ENCODE assay signal across 18 cellular contexts in genomic region chr19:18662972-18663732, GRCh38. TPM values are rescaled to one million over a fixed set of nuclear protein-coding genes. Genes with fewer than 3 reads are reported as not detected.
DNase-seq lines count a peak whose midpoint lies in the region; ATAC-seq and TF ChIP-seq lines count a peak whose summit lies in the region.
"Had no signal": no experiment of that assay in that cellular context is flagged by ENCODE, and none has a peak within 500 bp of the region (broad histone marks: within the 10 kb centered on the region; RNA-seq: fewer than 3 reads in every experiment).

No MANE protein-coding gene starts in this region.

- H3K9me3 Mint-ChIP-seq in activated CD8-positive, alpha-beta T cell treated with anti-CD3 and anti-CD28 coated beads, Interleukin-2, amount 10 ng/mL, durations not matched to agents 7 days and 5 days (ENCODE audit: insufficient read depth): no peaks in the 10 kb centered on the region
- H3K9me3 Mint-ChIP-seq in stimulated activated memory B cell treated with anti-CD40 and anti-IgM and Interleukin-4, amounts not matched to agents 10 μg/mL and 1 μg/mL and 100 μg/mL, for 72 hours: no peaks in the 10 kb centered on the region
- H3K9me3 Mint-ChIP-seq: activated CD4-positive, alpha-beta T cell treated with anti-CD3 and anti-CD28 coated beads, Interleukin-2, amount 10 ng/mL, durations not matched to agents 7 days and 5 days had no signal

- no peaks in the 10 kb centered on the region for H3K27me3 Mint-ChIP-seq in activated CD8-positive, alpha-beta T cell treated with anti-CD3 and anti-CD28 coated beads, Interleukin-2, amount 10 ng/mL, durations not matched to agents 7 days and 5 days (ENCODE audit: low read depth)
- H3K27me3 Mint-ChIP-seq in stimulated activated memory B cell treated with anti-CD40 and anti-IgM and Interleukin-4, amounts not matched to agents 10 μg/mL and 1 μg/mL and 100 μg/mL, for 72 hours: no peaks in the 10 kb centered on the region
- H3K27me3 Mint-ChIP-seq: activated CD4-positive, alpha-beta T cell treated with anti-CD3 and anti-CD28 coated beads, Interleukin-2, amount 10 ng/mL, durations not matched to agents 7 days and 5 days had no signal

- H3K36me3 Mint-ChIP-seq in activated CD8-positive, alpha-beta T cell treated with anti-CD3 and anti-CD28 coated beads, Interleukin-2, amount 10 ng/mL, durations not matched to agents 7 days and 5 days (ENCODE audit: low read depth): peaks cover 5% of the 10 kb centered on the region
- peaks cover 17% of the 10 kb centered on the region for H3K36me3 Mint-ChIP-seq in stimulated activated memory B cell treated with anti-CD40 and anti-IgM and Interleukin-4, amounts not matched to agents 10 μg/mL and 1 μg/mL and 100 μg/mL, for 72 hours

- H3K27ac Mint-ChIP-seq in activated CD8-positive, alpha-beta T cell treated with anti-CD3 and anti-CD28 coated beads, Interleukin-2, amount 10 ng/mL, durations not matched to agents 7 days and 5 days: no peak overlapping the region
- H3K27ac Mint-ChIP-seq in stimulated activated memory B cell treated with anti-CD40 and anti-IgM and Interleukin-4, amounts not matched to agents 10 μg/mL and 1 μg/mL and 100 μg/mL, for 72 hours: no peak overlapping the region

- no peak for ATAC-seq in GM21576 (IDR thresholded peaks at IDR 0.05; ENCODE audit: unreplicated experiment)
- ATAC-seq in activated CD8-positive, alpha-beta T cell treated with anti-CD3 and anti-CD28 coated beads, Interleukin-2, amount 10 ng/mL, durations not matched to agents 7 days and 5 days: no peak
- ATAC-seq in stimulated activated memory B cell treated with anti-CD40 and anti-IgM and Interleukin-4, amounts not matched to agents 10 μg/mL and 1 μg/mL and 100 μg/mL, for 72 hours: no peak
- ATAC-seq: left cardiac atrium, pancreas had no signal

- peaks cover 3% of the 10 kb centered on the region for H3K9me3 ChIP-seq in WERI-Rb-1 (ENCODE audit: severe bottlenecking)
- H3K9me3 ChIP-seq in skeletal muscle satellite cell (replicated peaks; ENCODE audit: low read length): no peaks in the 10 kb centered on the region
- H3K9me3 ChIP-seq: breast epithelium, pancreas, SJCRH30 had no signal

- H3K36me3 ChIP-seq in WERI-Rb-1 (peaks cover 16% of the 10 kb centered on the region), skeletal muscle satellite cell (ENCODE audit: insufficient read depth, low read length) (peaks cover 7% of the 10 kb centered on the region)
- H3K36me3 ChIP-seq: SJCRH30 had no signal

- CTCF ChIA-PET in activated CD8-positive, alpha-beta T cell treated with anti-CD3 and anti-CD28 coated beads, Interleukin-2, amount 10 ng/mL, durations not matched to agents 7 days and 5 days (lab: Charles Lee): no interaction called here

- peak overlapping the region; percentile 31 for H3K4me2 ChIP-seq in skeletal muscle satellite cell (ENCODE audit: low read length)

- peak overlapping the region; percentile 52 for H3K27ac ChIP-seq in WERI-Rb-1
- H3K27ac ChIP-seq: pancreas, SJCRH30 had no signal

- no peak for TF ChIP-seq CTCF in WERI-Rb-1 (IDR thresholded peaks at IDR 0.05; ENCODE audit: low read depth, low read length)

- peaks cover 17% of the 10 kb centered on the region for H3K4me1 Mint-ChIP-seq in activated CD8-positive, alpha-beta T cell treated with anti-CD3 and anti-CD28 coated beads, Interleukin-2, amount 10 ng/mL, durations not matched to agents 7 days and 5 days (ENCODE audit: low read depth)
- peaks cover 23% of the 10 kb centered on the region for H3K4me1 Mint-ChIP-seq in stimulated activated memory B cell treated with anti-CD40 and anti-IgM and Interleukin-4, amounts not matched to agents 10 μg/mL and 1 μg/mL and 100 μg/mL, for 72 hours

- no peak overlapping the region for H3K4me3 Mint-ChIP-seq in activated CD8-positive, alpha-beta T cell treated with anti-CD3 and anti-CD28 coated beads, Interleukin-2, amount 10 ng/mL, durations not matched to agents 7 days and 5 days
- no peak overlapping the region for H3K4me3 Mint-ChIP-seq in stimulated activated memory B cell treated with anti-CD40 and anti-IgM and Interleukin-4, amounts not matched to agents 10 μg/mL and 1 μg/mL and 100 μg/mL, for 72 hours

- no peak overlapping the region for H3K9ac ChIP-seq in skeletal muscle satellite cell (ENCODE audit: low read depth, low read length)

- DNase-seq in EH (ENCODE audit: low read depth) (peak; percentile 34), WERI-Rb-1 (no peak), glomerular visceral epithelial cell (ENCODE audit: extremely low spot score) (peak; percentile 30), epidermal melanocyte (ENCODE audit: insufficient read length, low spot score) (no peak)
- DNase-seq in activated CD8-positive, alpha-beta T cell treated with anti-CD3 and anti-CD28 coated beads, Interleukin-2, amount 10 ng/mL, durations not matched to agents 7 days and 5 days: no peak
- DNase-seq: activated naive CD4-positive, alpha-beta T cell treated with anti-CD3 and anti-CD28 coated beads, Interleukin-2, amount 50 U/mL, for 16 hours; activated T-cell treated with anti-CD3 and anti-CD28 coated beads for 4 hours; left cardiac atrium; NCI-H2081 treated with DMSO at 0.1 percent for 48 hours; NCI-H524 treated with DMSO at 0.1 percent for 48 hours; OCI-M1; SJCRH30 had no signal

- POLR2A ChIA-PET in activated CD8-positive, alpha-beta T cell treated with anti-CD3 and anti-CD28 coated beads, Interleukin-2, amount 10 ng/mL, durations not matched to agents 7 days and 5 days (lab: Charles Lee): no interaction called here

- H3K4me3 ChIP-seq in WERI-Rb-1 (ENCODE audit: low read depth, low read length) (no peak overlapping the region), skeletal muscle satellite cell (ENCODE audit: low read length) (no peak overlapping the region)
- H3K4me3 ChIP-seq: breast epithelium, pancreas, SJCRH30 had no signal

- peaks cover 53% of the 10 kb centered on the region for H3K4me1 ChIP-seq in skeletal muscle satellite cell (ENCODE audit: control insufficient read depth, insufficient read depth, low read length)
- H3K4me1 ChIP-seq: pancreas had no signal

- H3K27me3 ChIP-seq in WERI-Rb-1 (ENCODE audit: insufficient read depth, low read depth, severe bottlenecking): no peaks in the 10 kb centered on the region
- no peaks in the 10 kb centered on the region for H3K27me3 ChIP-seq in skeletal muscle satellite cell (ENCODE audit: control insufficient read depth, insufficient read depth, low read length)
- H3K27me3 ChIP-seq: breast epithelium, pancreas had no signal

RNA-seq across cellular contexts. Expression of gene CRTC1, which starts 20.3 kb away (rescaled TPM):
- total RNA-seq in skeletal muscle satellite cell (2012; rRNA removed): 2.2 and 2.3 TPM in 2 replicates
- 1 to 10 TPM; 7.0 to 8.0 TPM for total RNA-seq in activated CD8-positive, alpha-beta T cell treated with anti-CD3 and anti-CD28 coated beads, Interleukin-2, amount 10 ng/mL, durations not matched to agents 7 days and 5 days

RNA-seq across cellular contexts. Expression of gene KLHL26, which starts 26.3 kb away (rescaled TPM):
- total RNA-seq in skeletal muscle satellite cell (2012; rRNA removed): 3.3 and 3.5 TPM in 2 replicates
- 10 to 100 TPM; 13.2 to 13.4 TPM for total RNA-seq in activated CD8-positive, alpha-beta T cell treated with anti-CD3 and anti-CD28 coated beads, Interleukin-2, amount 10 ng/mL, durations not matched to agents 7 days and 5 days

RNA-seq across cellular contexts. Expression of gene TMEM59L, which starts 50.5 kb away (rescaled TPM):
- total RNA-seq in skeletal muscle satellite cell (2012; rRNA removed): 0.87 and 1.0 TPM in 2 replicates
- not detected for total RNA-seq in activated CD8-positive, alpha-beta T cell treated with anti-CD3 and anti-CD28 coated beads, Interleukin-2, amount 10 ng/mL, durations not matched to agents 7 days and 5 days
- total RNA-seq: SJCRH30 had no signal

RNA-seq across cellular contexts. Expression of gene CRLF1, which starts 56.6 kb away (rescaled TPM):
- 21.6 and 36.8 TPM in 2 replicates for total RNA-seq in skeletal muscle satellite cell (2012; rRNA removed)
- total RNA-seq in activated CD8-positive, alpha-beta T cell treated with anti-CD3 and anti-CD28 coated beads, Interleukin-2, amount 10 ng/mL, durations not matched to agents 7 days and 5 days: not detected
- total RNA-seq: activated CD4-positive, alpha-beta T cell treated with anti-CD3 and anti-CD28 coated beads, Interleukin-2, amount 10 ng/mL, durations not matched to agents 7 days and 5 days had no signal

Comparison
In these comparisons a context has a peak if more than half of its experiments do, and no peak if none do; other contexts are left out.
1. DNase-seq: peak in EH (single experiment) and glomerular visceral epithelial cell (single experiment); none in WERI-Rb-1 (single experiment), activated CD8-positive, alpha-beta T cell treated with anti-CD3 and anti-CD28 coated beads, Interleukin-2, amount 10 ng/mL, durations not matched to agents 7 days and 5 days (single experiment) and epidermal melanocyte (single experiment).